ENCODE assay signal across 1 cellular context in the genomic region with DNA sequence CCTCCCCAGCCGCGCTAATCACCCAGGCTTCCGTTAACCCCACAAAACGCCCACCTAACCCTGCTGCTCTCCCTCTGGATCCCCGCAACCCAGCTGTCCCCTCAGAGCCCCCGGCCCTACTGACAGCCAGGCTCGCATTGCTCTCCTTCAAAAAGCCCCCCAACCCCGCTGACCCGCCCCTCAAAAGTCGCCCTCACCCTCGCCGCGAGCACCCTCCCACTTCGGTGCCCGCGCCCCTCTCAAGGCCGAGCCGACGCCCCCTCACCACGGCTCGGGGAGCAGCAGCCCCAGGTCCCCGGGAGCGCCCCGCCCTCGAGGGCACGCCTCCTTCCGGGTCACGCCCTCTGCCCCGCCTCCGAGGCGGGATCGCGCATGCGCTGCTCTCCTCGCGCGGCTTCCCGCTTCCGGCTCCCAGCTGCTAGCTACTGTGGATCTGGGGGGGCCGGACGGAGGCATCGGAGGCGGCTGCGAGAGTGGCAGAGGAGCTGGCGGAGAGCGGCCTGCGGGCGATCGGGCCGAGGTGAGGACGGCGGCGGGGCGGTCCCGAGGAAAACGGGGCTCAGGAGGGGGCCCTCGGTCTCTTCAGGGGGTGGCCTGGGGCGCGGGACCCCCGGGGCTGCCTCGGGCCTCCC.
TF ChIP-seq lines count a peak whose summit lies in the region.

No MANE protein-coding gene starts in this region.

TF ChIP-seq in HepG2, 621 proteins besides CTCF, POLR2A, EP300 and RAD21 (continued from another document and continues in another):
- TF ChIP-seq, protein P1, sequence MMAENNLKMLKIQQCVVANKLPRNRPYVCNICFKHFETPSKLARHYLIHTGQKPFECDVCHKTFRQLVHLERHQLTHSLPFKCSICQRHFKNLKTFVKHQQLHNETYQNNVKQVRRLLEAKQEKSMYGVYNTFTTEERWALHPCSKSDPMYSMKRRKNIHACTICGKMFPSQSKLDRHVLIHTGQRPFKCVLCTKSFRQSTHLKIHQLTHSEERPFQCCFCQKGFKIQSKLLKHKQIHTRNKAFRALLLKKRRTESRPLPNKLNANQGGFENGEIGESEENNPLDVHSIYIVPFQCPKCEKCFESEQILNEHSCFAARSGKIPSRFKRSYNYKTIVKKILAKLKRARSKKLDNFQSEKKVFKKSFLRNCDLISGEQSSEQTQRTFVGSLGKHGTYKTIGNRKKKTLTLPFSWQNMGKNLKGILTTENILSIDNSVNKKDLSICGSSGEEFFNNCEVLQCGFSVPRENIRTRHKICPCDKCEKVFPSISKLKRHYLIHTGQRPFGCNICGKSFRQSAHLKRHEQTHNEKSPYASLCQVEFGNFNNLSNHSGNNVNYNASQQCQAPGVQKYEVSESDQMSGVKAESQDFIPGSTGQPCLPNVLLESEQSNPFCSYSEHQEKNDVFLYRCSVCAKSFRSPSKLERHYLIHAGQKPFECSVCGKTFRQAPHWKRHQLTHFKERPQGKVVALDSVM (CRISPR knock-in tag; IDR thresholded peaks at IDR 0.05) = no peak
- TF ChIP-seq YEATS4 (CRISPR knock-in tag; IDR thresholded peaks at IDR 0.05; ENCODE audit: borderline replicate concordance) (no peak), ATM (IDR thresholded peaks at IDR 0.05; ENCODE audit: borderline replicate concordance) (no peak), ZNF441 (CRISPR knock-in tag; IDR thresholded peaks at IDR 0.05; ENCODE audit: borderline replicate concordance) (peak; percentile 56; the same call in 1 of the 2 replicates), KDM3A (CRISPR knock-in tag; IDR thresholded peaks at IDR 0.05; ENCODE audit: low read depth) (0 out of 2 replicates have a peak, but pooled peaks have one; percentile 23), ZBTB3 (CRISPR knock-in tag; IDR thresholded peaks at IDR 0.05; ENCODE audit: borderline replicate concordance, low read depth) (no peak), CBX1 (IDR thresholded peaks at IDR 0.05; ENCODE audit: low read depth) (no peak), GPN1 (CRISPR knock-in tag; IDR thresholded peaks at IDR 0.05; ENCODE audit: borderline replicate concordance) (no peak), ZKSCAN1 (IDR thresholded peaks at IDR 0.05; ENCODE audit: low read length) (no peak), MYC (CRISPR knock-in tag; IDR thresholded peaks at IDR 0.05; ENCODE audit: borderline replicate concordance) (peak; percentile 32; the same call in 1 of the 2 replicates), FOXM1 (CRISPR knock-in tag; IDR thresholded peaks at IDR 0.05) (no peak), CEBPB (IDR thresholded peaks at IDR 0.05; ENCODE audit: borderline replicate concordance, low read depth, low read length) (no peak), ZNF235 (CRISPR knock-in tag; IDR thresholded peaks at IDR 0.05; ENCODE audit: borderline replicate concordance) (no peak), RARG (CRISPR knock-in tag; IDR thresholded peaks at IDR 0.05; ENCODE audit: low read depth) (no peak), ZNF10 (CRISPR knock-in tag; IDR thresholded peaks at IDR 0.05; ENCODE audit: borderline replicate concordance, low read depth) (no peak), CHD4 (IDR thresholded peaks at IDR 0.05; ENCODE audit: borderline replicate concordance, low read length) (no peak), ZNF180 (CRISPR knock-in tag; IDR thresholded peaks at IDR 0.05; ENCODE audit: borderline replicate concordance, low read depth) (no peak), FLYWCH1 (CRISPR knock-in tag; IDR thresholded peaks at IDR 0.05) (no peak), ZNF777 (CRISPR knock-in tag; IDR thresholded peaks at IDR 0.05) (no peak)
- TF ChIP-seq, protein P2, sequence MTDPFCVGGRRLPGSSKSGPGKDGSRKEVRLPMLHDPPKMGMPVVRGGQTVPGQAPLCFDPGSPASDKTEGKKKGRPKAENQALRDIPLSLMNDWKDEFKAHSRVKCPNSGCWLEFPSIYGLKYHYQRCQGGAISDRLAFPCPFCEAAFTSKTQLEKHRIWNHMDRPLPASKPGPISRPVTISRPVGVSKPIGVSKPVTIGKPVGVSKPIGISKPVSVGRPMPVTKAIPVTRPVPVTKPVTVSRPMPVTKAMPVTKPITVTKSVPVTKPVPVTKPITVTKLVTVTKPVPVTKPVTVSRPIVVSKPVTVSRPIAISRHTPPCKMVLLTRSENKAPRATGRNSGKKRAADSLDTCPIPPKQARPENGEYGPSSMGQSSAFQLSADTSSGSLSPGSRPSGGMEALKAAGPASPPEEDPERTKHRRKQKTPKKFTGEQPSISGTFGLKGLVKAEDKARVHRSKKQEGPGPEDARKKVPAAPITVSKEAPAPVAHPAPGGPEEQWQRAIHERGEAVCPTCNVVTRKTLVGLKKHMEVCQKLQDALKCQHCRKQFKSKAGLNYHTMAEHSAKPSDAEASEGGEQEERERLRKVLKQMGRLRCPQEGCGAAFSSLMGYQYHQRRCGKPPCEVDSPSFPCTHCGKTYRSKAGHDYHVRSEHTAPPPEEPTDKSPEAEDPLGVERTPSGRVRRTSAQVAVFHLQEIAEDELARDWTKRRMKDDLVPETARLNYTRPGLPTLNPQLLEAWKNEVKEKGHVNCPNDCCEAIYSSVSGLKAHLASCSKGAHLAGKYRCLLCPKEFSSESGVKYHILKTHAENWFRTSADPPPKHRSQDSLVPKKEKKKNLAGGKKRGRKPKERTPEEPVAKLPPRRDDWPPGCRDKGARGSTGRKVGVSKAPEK (CRISPR knock-in tag; IDR thresholded peaks at IDR 0.05; ENCODE audit: borderline replicate concordance) = no peak
- TF ChIP-seq, protein P3, sequence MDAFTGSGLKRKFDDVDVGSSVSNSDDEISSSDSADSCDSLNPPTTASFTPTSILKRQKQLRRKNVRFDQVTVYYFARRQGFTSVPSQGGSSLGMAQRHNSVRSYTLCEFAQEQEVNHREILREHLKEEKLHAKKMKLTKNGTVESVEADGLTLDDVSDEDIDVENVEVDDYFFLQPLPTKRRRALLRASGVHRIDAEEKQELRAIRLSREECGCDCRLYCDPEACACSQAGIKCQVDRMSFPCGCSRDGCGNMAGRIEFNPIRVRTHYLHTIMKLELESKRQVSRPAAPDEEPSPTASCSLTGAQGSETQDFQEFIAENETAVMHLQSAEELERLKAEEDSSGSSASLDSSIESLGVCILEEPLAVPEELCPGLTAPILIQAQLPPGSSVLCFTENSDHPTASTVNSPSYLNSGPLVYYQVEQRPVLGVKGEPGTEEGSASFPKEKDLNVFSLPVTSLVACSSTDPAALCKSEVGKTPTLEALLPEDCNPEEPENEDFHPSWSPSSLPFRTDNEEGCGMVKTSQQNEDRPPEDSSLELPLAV (CRISPR knock-in tag; conservative IDR thresholded peaks at IDR 0.05; ENCODE audit: low read depth) = no peak
- TF ChIP-seq, protein P4, sequence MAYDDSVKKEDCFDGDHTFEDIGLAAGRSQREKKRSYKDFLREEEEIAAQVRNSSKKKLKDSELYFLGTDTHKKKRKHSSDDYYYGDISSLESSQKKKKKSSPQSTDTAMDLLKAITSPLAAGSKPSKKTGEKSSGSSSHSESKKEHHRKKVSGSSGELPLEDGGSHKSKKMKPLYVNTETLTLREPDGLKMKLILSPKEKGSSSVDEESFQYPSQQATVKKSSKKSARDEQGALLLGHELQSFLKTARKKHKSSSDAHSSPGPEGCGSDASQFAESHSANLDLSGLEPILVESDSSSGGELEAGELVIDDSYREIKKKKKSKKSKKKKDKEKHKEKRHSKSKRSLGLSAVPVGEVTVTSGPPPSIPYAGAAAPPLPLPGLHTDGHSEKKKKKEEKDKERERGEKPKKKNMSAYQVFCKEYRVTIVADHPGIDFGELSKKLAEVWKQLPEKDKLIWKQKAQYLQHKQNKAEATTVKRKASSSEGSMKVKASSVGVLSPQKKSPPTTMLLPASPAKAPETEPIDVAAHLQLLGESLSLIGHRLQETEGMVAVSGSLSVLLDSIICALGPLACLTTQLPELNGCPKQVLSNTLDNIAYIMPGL (CRISPR knock-in tag; IDR thresholded peaks at IDR 0.05; ENCODE audit: borderline replicate concordance in 1 of 2, low read depth in 1 of 2) = peak; percentile 61 to 76; a peak in 3 of 4 replicates
- TF ChIP-seq, protein P5, sequence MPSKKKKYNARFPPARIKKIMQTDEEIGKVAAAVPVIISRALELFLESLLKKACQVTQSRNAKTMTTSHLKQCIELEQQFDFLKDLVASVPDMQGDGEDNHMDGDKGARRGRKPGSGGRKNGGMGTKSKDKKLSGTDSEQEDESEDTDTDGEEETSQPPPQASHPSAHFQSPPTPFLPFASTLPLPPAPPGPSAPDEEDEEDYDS (CRISPR knock-in tag; IDR thresholded peaks at IDR 0.05) = peak; percentile 34; the same call in 1 of the 2 replicates
- TF ChIP-seq, protein P6, sequence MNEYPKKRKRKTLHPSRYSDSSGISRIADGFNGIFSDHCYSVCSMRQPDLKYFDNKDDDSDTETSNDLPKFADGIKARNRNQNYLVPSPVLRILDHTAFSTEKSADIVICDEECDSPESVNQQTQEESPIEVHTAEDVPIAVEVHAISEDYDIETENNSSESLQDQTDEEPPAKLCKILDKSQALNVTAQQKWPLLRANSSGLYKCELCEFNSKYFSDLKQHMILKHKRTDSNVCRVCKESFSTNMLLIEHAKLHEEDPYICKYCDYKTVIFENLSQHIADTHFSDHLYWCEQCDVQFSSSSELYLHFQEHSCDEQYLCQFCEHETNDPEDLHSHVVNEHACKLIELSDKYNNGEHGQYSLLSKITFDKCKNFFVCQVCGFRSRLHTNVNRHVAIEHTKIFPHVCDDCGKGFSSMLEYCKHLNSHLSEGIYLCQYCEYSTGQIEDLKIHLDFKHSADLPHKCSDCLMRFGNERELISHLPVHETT (CRISPR knock-in tag; conservative IDR thresholded peaks at IDR 0.05) = no peak
- TF ChIP-seq, protein P7, sequence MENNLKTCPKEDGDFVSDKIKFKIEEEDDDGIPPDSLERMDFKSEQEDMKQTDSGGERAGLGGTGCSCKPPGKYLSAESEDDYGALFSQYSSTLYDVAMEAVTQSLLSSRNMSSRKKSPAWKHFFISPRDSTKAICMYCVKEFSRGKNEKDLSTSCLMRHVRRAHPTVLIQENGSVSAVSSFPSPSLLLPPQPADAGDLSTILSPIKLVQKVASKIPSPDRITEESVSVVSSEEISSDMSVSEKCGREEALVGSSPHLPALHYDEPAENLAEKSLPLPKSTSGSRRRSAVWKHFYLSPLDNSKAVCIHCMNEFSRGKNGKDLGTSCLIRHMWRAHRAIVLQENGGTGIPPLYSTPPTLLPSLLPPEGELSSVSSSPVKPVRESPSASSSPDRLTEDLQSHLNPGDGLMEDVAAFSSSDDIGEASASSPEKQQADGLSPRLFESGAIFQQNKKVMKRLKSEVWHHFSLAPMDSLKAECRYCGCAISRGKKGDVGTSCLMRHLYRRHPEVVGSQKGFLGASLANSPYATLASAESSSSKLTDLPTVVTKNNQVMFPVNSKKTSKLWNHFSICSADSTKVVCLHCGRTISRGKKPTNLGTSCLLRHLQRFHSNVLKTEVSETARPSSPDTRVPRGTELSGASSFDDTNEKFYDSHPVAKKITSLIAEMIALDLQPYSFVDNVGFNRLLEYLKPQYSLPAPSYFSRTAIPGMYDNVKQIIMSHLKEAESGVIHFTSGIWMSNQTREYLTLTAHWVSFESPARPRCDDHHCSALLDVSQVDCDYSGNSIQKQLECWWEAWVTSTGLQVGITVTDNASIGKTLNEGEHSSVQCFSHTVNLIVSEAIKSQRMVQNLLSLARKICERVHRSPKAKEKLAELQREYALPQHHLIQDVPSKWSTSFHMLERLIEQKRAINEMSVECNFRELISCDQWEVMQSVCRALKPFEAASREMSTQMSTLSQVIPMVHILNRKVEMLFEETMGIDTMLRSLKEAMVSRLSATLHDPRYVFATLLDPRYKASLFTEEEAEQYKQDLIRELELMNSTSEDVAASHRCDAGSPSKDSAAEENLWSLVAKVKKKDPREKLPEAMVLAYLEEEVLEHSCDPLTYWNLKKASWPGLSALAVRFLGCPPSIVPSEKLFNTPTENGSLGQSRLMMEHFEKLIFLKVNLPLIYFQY (CRISPR knock-in tag; IDR thresholded peaks at IDR 0.05; ENCODE audit: borderline replicate concordance) = no peak
- TF ChIP-seq, protein P8, sequence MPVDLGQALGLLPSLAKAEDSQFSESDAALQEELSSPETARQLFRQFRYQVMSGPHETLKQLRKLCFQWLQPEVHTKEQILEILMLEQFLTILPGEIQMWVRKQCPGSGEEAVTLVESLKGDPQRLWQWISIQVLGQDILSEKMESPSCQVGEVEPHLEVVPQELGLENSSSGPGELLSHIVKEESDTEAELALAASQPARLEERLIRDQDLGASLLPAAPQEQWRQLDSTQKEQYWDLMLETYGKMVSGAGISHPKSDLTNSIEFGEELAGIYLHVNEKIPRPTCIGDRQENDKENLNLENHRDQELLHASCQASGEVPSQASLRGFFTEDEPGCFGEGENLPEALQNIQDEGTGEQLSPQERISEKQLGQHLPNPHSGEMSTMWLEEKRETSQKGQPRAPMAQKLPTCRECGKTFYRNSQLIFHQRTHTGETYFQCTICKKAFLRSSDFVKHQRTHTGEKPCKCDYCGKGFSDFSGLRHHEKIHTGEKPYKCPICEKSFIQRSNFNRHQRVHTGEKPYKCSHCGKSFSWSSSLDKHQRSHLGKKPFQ (CRISPR knock-in tag; IDR thresholded peaks at IDR 0.05; ENCODE audit: insufficient replicate concordance) = no peak
- TF ChIP-seq, protein P9, sequence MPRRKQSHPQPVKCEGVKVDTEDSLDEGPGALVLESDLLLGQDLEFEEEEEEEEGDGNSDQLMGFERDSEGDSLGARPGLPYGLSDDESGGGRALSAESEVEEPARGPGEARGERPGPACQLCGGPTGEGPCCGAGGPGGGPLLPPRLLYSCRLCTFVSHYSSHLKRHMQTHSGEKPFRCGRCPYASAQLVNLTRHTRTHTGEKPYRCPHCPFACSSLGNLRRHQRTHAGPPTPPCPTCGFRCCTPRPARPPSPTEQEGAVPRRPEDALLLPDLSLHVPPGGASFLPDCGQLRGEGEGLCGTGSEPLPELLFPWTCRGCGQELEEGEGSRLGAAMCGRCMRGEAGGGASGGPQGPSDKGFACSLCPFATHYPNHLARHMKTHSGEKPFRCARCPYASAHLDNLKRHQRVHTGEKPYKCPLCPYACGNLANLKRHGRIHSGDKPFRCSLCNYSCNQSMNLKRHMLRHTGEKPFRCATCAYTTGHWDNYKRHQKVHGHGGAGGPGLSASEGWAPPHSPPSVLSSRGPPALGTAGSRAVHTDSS (CRISPR knock-in tag; conservative IDR thresholded peaks at IDR 0.05) = no peak
- TF ChIP-seq, protein P10, sequence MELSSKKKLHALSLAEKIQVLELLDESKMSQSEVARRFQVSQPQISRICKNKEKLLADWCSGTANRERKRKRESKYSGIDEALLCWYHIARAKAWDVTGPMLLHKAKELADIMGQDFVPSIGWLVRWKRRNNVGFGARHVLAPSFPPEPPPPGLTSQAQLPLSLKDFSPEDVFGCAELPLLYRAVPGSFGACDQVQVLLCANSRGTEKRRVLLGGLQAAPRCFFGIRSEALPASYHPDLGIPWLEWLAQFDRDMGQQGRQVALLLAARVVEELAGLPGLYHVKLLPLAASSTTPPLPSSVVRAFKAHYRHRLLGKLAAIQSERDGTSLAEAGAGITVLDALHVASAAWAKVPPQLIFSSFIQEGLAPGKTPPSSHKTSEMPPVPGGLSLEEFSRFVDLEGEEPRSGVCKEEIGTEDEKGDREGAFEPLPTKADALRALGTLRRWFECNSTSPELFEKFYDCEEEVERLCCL (CRISPR knock-in tag; IDR thresholded peaks at IDR 0.05; ENCODE audit: borderline replicate concordance) = no peak
- TF ChIP-seq, protein P11, sequence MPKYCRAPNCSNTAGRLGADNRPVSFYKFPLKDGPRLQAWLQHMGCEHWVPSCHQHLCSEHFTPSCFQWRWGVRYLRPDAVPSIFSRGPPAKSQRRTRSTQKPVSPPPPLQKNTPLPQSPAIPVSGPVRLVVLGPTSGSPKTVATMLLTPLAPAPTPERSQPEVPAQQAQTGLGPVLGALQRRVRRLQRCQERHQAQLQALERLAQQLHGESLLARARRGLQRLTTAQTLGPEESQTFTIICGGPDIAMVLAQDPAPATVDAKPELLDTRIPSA (CRISPR knock-in tag; IDR thresholded peaks at IDR 0.05; ENCODE audit: borderline replicate concordance) = no peak
- TF ChIP-seq, protein P12, sequence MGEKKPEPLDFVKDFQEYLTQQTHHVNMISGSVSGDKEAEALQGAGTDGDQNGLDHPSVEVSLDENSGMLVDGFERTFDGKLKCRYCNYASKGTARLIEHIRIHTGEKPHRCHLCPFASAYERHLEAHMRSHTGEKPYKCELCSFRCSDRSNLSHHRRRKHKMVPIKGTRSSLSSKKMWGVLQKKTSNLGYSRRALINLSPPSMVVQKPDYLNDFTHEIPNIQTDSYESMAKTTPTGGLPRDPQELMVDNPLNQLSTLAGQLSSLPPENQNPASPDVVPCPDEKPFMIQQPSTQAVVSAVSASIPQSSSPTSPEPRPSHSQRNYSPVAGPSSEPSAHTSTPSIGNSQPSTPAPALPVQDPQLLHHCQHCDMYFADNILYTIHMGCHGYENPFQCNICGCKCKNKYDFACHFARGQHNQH (CRISPR knock-in tag; IDR thresholded peaks at IDR 0.05) = no peak
